ENCODE assay signal across 1 cellular context in the genomic region with DNA sequence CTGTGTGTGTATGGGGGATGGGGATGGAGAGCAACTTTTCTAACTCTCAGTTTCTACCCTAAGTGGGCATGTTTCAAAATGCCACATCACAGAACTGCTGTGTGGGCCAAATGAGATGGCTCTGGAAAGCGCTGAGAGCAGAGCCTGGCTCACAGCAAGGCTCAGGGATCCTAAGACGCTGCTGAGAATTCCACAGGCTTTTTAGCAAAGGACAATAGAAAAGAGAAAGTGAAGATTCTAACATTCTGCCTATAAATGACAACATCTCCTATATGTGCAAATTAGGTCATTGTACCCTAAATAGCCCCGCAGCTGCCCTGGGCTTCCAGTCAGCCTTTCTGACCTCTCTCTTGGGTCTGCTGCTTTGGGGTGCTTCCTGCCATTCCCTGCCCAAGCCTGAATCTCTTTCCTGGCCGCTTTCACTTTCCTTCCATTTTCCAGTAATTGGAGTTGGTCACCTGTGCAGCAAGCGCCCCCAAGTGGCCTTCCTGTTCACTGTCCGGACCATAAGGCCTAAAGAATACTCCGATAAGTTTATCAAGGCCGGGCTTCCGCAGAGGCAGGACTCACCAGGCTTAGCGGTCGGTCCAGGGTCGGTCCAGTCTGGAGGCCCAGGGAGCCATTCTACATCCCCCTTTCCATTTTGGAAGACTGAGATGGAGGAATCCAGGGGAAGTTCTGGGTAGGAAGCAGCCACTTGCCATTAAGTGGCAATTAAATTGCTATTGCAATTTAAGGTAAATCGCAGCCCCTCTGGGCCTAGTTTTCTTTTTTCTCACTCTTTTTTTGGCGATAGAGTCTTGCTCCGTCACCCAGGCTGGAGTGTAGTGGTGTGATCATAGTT.
TF ChIP-seq lines count a peak whose summit lies in the region.

No MANE protein-coding gene starts in this region.

TF ChIP-seq in K562, 482 proteins besides CTCF, POLR2A, EP300 and RAD21 (continues in another document):
- TF ChIP-seq KLF6 (CRISPR knock-in tag; IDR thresholded peaks at IDR 0.05; ENCODE audit: borderline replicate concordance) (no peak), SP2 (IDR thresholded peaks at IDR 0.05; ENCODE audit: extremely low read depth, low read depth, low read length, poor library complexity, severe bottlenecking) (no peak), TFAM (CRISPR knock-in tag; conservative IDR thresholded peaks at IDR 0.05) (no peak), ZNF766 (CRISPR knock-in tag; conservative IDR thresholded peaks at IDR 0.05) (no peak; the same call in 1 of the 2 replicates), ZNF830 (CRISPR knock-in tag; IDR thresholded peaks at IDR 0.05) (0 out of 2 replicates have a peak, but pooled peaks have one; percentile 19), BMI1 (IDR thresholded peaks at IDR 0.05; ENCODE audit: low read length) (no peak), MCM7 (IDR thresholded peaks at IDR 0.05) (no peak), HNRNPLL (IDR thresholded peaks at IDR 0.05; ENCODE audit: low read depth, low read length, poor library complexity, severe bottlenecking) (no peak), MYBL2 (IDR thresholded peaks at IDR 0.05; ENCODE audit: low read depth) (no peak), MYBL2 (CRISPR knock-in tag; IDR thresholded peaks at IDR 0.05; ENCODE audit: borderline replicate concordance) (no peak), ZSCAN32 (CRISPR knock-in tag; IDR thresholded peaks at IDR 0.05) (no peak), ZNF699 (CRISPR knock-in tag; IDR thresholded peaks at IDR 0.05; ENCODE audit: insufficient replicate concordance) (no peak), ARHGAP35 (IDR thresholded peaks at IDR 0.05; ENCODE audit: partially characterized antibody) (no peak), ZBTB7A (IDR thresholded peaks at IDR 0.05; ENCODE audit: borderline replicate concordance, control insufficient read depth, low read depth, low read length) (peak; percentile 52; the same call in 1 of the 2 replicates), SRSF7 (optimal IDR thresholded peaks at IDR 0.05; ENCODE audit: low read depth, low read length) (no peak), XRCC3 (IDR thresholded peaks at IDR 0.05) (no peak), RBM17 (IDR thresholded peaks at IDR 0.05; ENCODE audit: borderline replicate concordance, low read depth, low read length) (no peak), ZNF644 (tag; IDR thresholded peaks at IDR 0.05; ENCODE audit: low read depth) (0 out of 2 replicates have a peak, but pooled peaks have one; percentile 33), ATF1 (CRISPR knock-in tag; IDR thresholded peaks at IDR 0.05) (no peak), ATF1 (tag; IDR thresholded peaks at IDR 0.05) (peak; percentile 8; the same call in 1 of the 2 replicates), ZZZ3 (IDR thresholded peaks at IDR 0.05) (no peak), BCL6 (CRISPR knock-in tag; IDR thresholded peaks at IDR 0.05) (no peak), EP400 (IDR thresholded peaks at IDR 0.05) (no peak), KAT7 (CRISPR knock-in tag; IDR thresholded peaks at IDR 0.05; ENCODE audit: borderline replicate concordance) (peak; percentile 69; the same call in 1 of the 2 replicates), PHB2 (IDR thresholded peaks at IDR 0.05; ENCODE audit: low read depth) (no peak), GTF2A2 (tag; IDR thresholded peaks at IDR 0.05) (0 out of 2 replicates have a peak, but pooled peaks have one; percentile 3), CAMTA2 (CRISPR knock-in tag; conservative IDR thresholded peaks at IDR 0.05) (no peak), KLF10 (CRISPR knock-in tag; IDR thresholded peaks at IDR 0.05) (no peak), MAFF (IDR thresholded peaks at IDR 0.05; ENCODE audit: low read length) (no peak), STAG1 (CRISPR knock-in tag; IDR thresholded peaks at IDR 0.05; ENCODE audit: borderline replicate concordance) (no peak; the same call in 1 of the 2 replicates), ZBED1 (IDR thresholded peaks at IDR 0.05) (no peak), ZC3H11A (IDR thresholded peaks at IDR 0.05; ENCODE audit: low read depth, low read length) (0 out of 2 replicates have a peak, but pooled peaks have one; percentile 87), ZBTB1 (CRISPR knock-in tag; IDR thresholded peaks at IDR 0.05; ENCODE audit: borderline replicate concordance, low read depth) (no peak), ZKSCAN1 (IDR thresholded peaks at IDR 0.05; ENCODE audit: low read depth, low read length) (peak; percentile 43; the same call in 1 of the 2 replicates), KAT8 (IDR thresholded peaks at IDR 0.05; ENCODE audit: low read depth) (no peak), SMARCE1 (IDR thresholded peaks at IDR 0.05) (peak; percentile 33; the same call in 1 of the 2 replicates), HCFC1 (IDR thresholded peaks at IDR 0.05; ENCODE audit: low read depth, low read length) (peak; percentile 45), PCBP1 (IDR thresholded peaks at IDR 0.05; ENCODE audit: low read depth, low read length, poor library complexity, severe bottlenecking) (no peak), MED1 (CRISPR knock-in tag; IDR thresholded peaks at IDR 0.05; ENCODE audit: borderline replicate concordance) (no peak), SREBF2 (CRISPR knock-in tag; IDR thresholded peaks at IDR 0.05) (no peak), ZNF175 (CRISPR knock-in tag; IDR thresholded peaks at IDR 0.05; ENCODE audit: low read depth) (peak; percentile 80; the same call in 1 of the 2 replicates), FOXJ3 (CRISPR knock-in tag; IDR thresholded peaks at IDR 0.05) (no peak)
- TF ChIP-seq, protein P1, sequence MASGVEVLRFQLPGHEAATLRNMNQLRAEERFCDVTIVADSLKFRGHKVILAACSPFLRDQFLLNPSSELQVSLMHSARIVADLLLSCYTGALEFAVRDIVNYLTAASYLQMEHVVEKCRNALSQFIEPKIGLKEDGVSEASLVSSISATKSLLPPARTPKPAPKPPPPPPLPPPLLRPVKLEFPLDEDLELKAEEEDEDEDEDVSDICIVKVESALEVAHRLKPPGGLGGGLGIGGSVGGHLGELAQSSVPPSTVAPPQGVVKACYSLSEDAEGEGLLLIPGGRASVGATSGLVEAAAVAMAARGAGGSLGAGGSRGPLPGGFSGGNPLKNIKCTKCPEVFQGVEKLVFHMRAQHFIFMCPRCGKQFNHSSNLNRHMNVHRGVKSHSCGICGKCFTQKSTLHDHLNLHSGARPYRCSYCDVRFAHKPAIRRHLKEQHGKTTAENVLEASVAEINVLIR (CRISPR knock-in tag; IDR thresholded peaks at IDR 0.05): no peak; the same call in 1 of the 2 replicates
- TF ChIP-seq, protein P2, sequence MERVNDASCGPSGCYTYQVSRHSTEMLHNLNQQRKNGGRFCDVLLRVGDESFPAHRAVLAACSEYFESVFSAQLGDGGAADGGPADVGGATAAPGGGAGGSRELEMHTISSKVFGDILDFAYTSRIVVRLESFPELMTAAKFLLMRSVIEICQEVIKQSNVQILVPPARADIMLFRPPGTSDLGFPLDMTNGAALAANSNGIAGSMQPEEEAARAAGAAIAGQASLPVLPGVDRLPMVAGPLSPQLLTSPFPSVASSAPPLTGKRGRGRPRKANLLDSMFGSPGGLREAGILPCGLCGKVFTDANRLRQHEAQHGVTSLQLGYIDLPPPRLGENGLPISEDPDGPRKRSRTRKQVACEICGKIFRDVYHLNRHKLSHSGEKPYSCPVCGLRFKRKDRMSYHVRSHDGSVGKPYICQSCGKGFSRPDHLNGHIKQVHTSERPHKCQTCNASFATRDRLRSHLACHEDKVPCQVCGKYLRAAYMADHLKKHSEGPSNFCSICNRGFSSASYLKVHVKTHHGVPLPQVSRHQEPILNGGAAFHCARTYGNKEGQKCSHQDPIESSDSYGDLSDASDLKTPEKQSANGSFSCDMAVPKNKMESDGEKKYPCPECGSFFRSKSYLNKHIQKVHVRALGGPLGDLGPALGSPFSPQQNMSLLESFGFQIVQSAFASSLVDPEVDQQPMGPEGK (CRISPR knock-in tag; IDR thresholded peaks at IDR 0.05; ENCODE audit: borderline replicate concordance): no peak
- TF ChIP-seq, protein P3, sequence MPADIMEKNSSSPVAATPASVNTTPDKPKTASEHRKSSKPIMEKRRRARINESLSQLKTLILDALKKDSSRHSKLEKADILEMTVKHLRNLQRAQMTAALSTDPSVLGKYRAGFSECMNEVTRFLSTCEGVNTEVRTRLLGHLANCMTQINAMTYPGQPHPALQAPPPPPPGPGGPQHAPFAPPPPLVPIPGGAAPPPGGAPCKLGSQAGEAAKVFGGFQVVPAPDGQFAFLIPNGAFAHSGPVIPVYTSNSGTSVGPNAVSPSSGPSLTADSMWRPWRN (IDR thresholded peaks at IDR 0.05; ENCODE audit: low read depth): no peak
- TF ChIP-seq, protein P4, sequence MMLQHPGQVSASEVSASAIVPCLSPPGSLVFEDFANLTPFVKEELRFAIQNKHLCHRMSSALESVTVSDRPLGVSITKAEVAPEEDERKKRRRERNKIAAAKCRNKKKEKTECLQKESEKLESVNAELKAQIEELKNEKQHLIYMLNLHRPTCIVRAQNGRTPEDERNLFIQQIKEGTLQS (IDR thresholded peaks at IDR 0.05): peak; percentile 32; the same call in 1 of the 2 replicates
- TF ChIP-seq, protein P4 (CRISPR knock-in tag; conservative IDR thresholded peaks at IDR 0.05): peak; percentile 18; the same call in 1 of the 2 replicates
- TF ChIP-seq, protein P5, sequence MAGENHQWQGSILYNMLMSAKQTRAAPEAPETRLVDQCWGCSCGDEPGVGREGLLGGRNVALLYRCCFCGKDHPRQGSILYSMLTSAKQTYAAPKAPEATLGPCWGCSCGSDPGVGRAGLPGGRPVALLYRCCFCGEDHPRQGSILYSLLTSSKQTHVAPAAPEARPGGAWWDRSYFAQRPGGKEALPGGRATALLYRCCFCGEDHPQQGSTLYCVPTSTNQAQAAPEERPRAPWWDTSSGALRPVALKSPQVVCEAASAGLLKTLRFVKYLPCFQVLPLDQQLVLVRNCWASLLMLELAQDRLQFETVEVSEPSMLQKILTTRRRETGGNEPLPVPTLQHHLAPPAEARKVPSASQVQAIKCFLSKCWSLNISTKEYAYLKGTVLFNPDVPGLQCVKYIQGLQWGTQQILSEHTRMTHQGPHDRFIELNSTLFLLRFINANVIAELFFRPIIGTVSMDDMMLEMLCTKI (IDR thresholded peaks at IDR 0.05; ENCODE audit: partially characterized antibody): no peak
- TF ChIP-seq, protein P6, sequence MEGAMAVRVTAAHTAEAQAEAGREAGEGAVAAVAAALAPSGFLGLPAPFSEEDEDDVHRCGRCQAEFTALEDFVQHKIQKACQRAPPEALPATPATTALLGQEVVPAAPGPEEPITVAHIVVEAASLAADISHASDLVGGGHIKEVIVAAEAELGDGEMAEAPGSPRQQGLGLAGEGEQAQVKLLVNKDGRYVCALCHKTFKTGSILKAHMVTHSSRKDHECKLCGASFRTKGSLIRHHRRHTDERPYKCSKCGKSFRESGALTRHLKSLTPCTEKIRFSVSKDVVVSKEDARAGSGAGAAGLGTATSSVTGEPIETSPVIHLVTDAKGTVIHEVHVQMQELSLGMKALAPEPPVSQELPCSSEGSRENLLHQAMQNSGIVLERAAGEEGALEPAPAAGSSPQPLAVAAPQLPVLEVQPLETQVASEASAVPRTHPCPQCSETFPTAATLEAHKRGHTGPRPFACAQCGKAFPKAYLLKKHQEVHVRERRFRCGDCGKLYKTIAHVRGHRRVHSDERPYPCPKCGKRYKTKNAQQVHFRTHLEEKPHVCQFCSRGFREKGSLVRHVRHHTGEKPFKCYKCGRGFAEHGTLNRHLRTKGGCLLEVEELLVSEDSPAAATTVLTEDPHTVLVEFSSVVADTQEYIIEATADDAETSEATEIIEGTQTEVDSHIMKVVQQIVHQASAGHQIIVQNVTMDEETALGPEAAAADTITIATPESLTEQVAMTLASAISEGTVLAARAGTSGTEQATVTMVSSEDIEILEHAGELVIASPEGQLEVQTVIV (CRISPR knock-in tag; IDR thresholded peaks at IDR 0.05; ENCODE audit: borderline replicate concordance): no peak
- TF ChIP-seq, protein P7, sequence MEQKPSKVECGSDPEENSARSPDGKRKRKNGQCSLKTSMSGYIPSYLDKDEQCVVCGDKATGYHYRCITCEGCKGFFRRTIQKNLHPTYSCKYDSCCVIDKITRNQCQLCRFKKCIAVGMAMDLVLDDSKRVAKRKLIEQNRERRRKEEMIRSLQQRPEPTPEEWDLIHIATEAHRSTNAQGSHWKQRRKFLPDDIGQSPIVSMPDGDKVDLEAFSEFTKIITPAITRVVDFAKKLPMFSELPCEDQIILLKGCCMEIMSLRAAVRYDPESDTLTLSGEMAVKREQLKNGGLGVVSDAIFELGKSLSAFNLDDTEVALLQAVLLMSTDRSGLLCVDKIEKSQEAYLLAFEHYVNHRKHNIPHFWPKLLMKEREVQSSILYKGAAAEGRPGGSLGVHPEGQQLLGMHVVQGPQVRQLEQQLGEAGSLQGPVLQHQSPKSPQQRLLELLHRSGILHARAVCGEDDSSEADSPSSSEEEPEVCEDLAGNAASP (IDR thresholded peaks at IDR 0.05): no peak
- TF ChIP-seq, protein P8, sequence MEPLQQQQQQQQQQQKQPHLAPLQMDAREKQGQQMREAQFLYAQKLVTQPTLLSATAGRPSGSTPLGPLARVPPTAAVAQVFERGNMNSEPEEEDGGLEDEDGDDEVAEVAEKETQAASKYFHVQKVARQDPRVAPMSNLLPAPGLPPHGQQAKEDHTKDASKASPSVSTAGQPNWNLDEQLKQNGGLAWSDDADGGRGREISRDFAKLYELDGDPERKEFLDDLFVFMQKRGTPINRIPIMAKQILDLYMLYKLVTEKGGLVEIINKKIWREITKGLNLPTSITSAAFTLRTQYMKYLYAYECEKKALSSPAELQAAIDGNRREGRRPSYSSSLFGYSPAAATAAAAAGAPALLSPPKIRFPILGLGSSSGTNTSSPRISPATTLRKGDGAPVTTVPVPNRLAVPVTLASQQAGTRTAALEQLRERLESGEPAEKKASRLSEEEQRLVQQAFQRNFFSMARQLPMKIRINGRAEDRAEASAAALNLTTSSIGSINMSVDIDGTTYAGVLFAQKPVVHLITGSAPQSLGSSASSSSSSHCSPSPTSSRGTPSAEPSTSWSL (CRISPR knock-in tag; IDR thresholded peaks at IDR 0.05; ENCODE audit: borderline replicate concordance): no peak
- TF ChIP-seq, protein P9, sequence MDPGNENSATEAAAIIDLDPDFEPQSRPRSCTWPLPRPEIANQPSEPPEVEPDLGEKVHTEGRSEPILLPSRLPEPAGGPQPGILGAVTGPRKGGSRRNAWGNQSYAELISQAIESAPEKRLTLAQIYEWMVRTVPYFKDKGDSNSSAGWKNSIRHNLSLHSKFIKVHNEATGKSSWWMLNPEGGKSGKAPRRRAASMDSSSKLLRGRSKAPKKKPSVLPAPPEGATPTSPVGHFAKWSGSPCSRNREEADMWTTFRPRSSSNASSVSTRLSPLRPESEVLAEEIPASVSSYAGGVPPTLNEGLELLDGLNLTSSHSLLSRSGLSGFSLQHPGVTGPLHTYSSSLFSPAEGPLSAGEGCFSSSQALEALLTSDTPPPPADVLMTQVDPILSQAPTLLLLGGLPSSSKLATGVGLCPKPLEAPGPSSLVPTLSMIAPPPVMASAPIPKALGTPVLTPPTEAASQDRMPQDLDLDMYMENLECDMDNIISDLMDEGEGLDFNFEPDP (CRISPR knock-in tag; IDR thresholded peaks at IDR 0.05): no peak
- TF ChIP-seq, protein P10, sequence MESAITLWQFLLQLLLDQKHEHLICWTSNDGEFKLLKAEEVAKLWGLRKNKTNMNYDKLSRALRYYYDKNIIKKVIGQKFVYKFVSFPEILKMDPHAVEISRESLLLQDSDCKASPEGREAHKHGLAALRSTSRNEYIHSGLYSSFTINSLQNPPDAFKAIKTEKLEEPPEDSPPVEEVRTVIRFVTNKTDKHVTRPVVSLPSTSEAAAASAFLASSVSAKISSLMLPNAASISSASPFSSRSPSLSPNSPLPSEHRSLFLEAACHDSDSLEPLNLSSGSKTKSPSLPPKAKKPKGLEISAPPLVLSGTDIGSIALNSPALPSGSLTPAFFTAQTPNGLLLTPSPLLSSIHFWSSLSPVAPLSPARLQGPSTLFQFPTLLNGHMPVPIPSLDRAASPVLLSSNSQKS (CRISPR knock-in tag; IDR thresholded peaks at IDR 0.05): no peak
